ENCODE assay signal across 16 cellular contexts in the genomic region with DNA sequence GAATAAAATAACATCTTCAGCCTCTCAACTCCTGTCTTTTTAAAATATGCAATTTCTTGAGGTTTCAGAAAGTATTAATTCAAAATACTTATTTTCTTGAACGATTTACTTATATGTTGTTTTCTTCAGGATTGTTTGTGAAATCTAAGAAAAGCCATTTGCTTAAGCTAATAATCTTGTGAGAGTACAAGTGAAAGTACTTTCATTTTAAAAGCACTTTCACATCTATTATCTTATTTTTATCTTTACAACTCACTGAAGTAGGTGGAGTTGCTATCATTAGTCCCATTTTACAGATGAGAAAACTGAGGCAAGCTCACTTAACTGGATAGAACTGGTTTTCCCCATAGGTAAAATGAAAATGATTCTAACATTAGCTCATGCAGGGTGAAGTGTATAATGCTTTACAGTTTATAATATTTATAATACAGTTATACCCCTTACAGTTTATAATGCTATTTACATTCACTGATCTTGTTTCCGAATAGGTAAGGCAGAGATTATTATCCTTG. TPM values are rescaled to one million over a fixed set of nuclear protein-coding genes. Genes with fewer than 3 reads are reported as not detected.
DNase-seq lines count a peak whose midpoint lies in the region; ATAC-seq, FAIRE-seq and TF ChIP-seq lines count a peak whose summit lies in the region.
"Had no signal": no experiment of that assay in that cellular context is flagged by ENCODE, and none has a peak within 500 bp of the region (broad histone marks: within the 10 kb centered on the region; RNA-seq: fewer than 3 reads in every experiment).

No MANE protein-coding gene starts in this region.

- intact Hi-C loops in HepG2 (cut with micrococcal nuclease; ENCODE audit: unreplicated experiment) (loop anchor here (2.0 to 10.0 kb wide), 2 partner anchors 719 to 1299 kb away; no protein-coding TSS in a partner anchor), right lobe of liver (cut with DNase I) (loop anchor here in 1 of 2 donors (10.0 kb wide), 1 partner anchor 1209 kb away; no protein-coding TSS in a partner anchor), K562 (cut with micrococcal nuclease) (loop anchor here (2.0 to 10.0 kb wide), 4 partner anchors 175 to 1299 kb away; no protein-coding TSS in a partner anchor), posterior vena cava (cut with DNase I) (loop anchor here in 1 of 2 donors (5.0 to 10.0 kb wide), 2 partner anchors 1209 to 1297 kb away; no protein-coding TSS in a partner anchor), gastrocnemius medialis (cut with DNase I; ENCODE audit: low total_unique reads) (loop anchor here (1.0 to 5.0 kb wide), 3 partner anchors 123 to 1209 kb away; no protein-coding TSS in a partner anchor)

- H2BK120ac ChIP-seq in mesenchymal stem cell (ENCODE audit: low read depth, low read length): no peak overlapping the region

- H3K9me3 ChIP-seq in HepG2 (ENCODE audit: low read length) (no peaks in the 10 kb centered on the region), right lobe of liver (no peaks in the 10 kb centered on the region), K562 (replicated peaks; ENCODE audit: control insufficient read depth, insufficient read depth, low read depth, low read length) (no peaks in the 10 kb centered on the region), mesenchymal stem cell (ENCODE audit: control insufficient read depth, low read length) (peaks cover 3% of the 10 kb centered on the region), gastrocnemius medialis (no peaks in the 10 kb centered on the region)
- H3K9me3 ChIP-seq: Caco-2, HAP-1 had no signal

- H3K4me3 ChIP-seq in HepG2 (replicated peaks in 1 of 3; ENCODE audit: insufficient read depth in 1 of 3, low read depth in 2 of 3, low read length in 3 of 3) (no peak overlapping the region), right lobe of liver (no peak overlapping the region), K562 (no peak overlapping the region), mesenchymal stem cell (ENCODE audit: insufficient read depth in 1 of 2, low read depth in 1 of 2, low read length in 2 of 2) (no peak overlapping the region), gastrocnemius medialis (no peak overlapping the region)
- H3K4me3 ChIP-seq: GM23338, HAP-1 had no signal

- H3K79me2 ChIP-seq in HepG2 (ENCODE audit: insufficient read depth, low read length): peaks cover 11% of the 10 kb centered on the region
- H3K79me2 ChIP-seq in K562 (ENCODE audit: control insufficient read depth, insufficient read depth, low read length): no peaks in the 10 kb centered on the region

- no peak for TF ChIP-seq CTCF in HepG2 (CRISPR knock-in tag; IDR thresholded peaks at IDR 0.05)
- TF ChIP-seq CTCF in right lobe of liver (IDR thresholded peaks at IDR 0.05): no peak
- TF ChIP-seq CTCF in K562 (IDR thresholded peaks at IDR 0.05 in 2 of 3, conservative IDR thresholded peaks at IDR 0.05 in 1 of 3; ENCODE audit: insufficient read depth in 2 of 3, low read depth in 1 of 3, low read length in 3 of 3): no peak
- no peak for TF ChIP-seq CTCF in gastrocnemius medialis (IDR thresholded peaks at IDR 0.05 in 4 of 5, conservative IDR thresholded peaks at IDR 0.05 in 1 of 5)

- H3K4ac ChIP-seq in mesenchymal stem cell (ENCODE audit: low read depth in 1 of 2, low read length in 2 of 2): no peak overlapping the region

- BruUV-seq in HepG2 (replicated peaks; lab: Mats Ljungman, UMichigan) (no TSS peak), K562 (replicated peaks; lab: Mats Ljungman, UMichigan) (no TSS peak)

- no peak overlapping the region for H2AK5ac ChIP-seq in mesenchymal stem cell (ENCODE audit: low read length, severe bottlenecking)

- TF ChIP-seq RAD21 in HepG2 (CRISPR knock-in tag; IDR thresholded peaks at IDR 0.05) (no peak), K562 (CRISPR knock-in tag; conservative IDR thresholded peaks at IDR 0.05 in 1 of 2, IDR thresholded peaks at IDR 0.05 in 1 of 2) (no peak)

- H2BK5ac ChIP-seq in mesenchymal stem cell (ENCODE audit: low read depth, low read length, poor library complexity, severe bottlenecking): no peak overlapping the region

- POLR2A ChIA-PET in HepG2 (lab: Yijun Ruan, JAX): interaction anchor here (1.4 kb wide), 1 partner anchor 89 kb away, joined by 3 read pairs; no protein-coding TSS in a partner anchor
- POLR2A ChIA-PET in K562 (lab: Yijun Ruan, JAX): no interaction called here

- H2AFZ ChIP-seq in HepG2 (ENCODE audit: low read length) (no peak overlapping the region), K562 (ENCODE audit: low read depth, low read length) (no peak overlapping the region), mesenchymal stem cell (ENCODE audit: low read depth, low read length) (no peak overlapping the region)
- H2AFZ ChIP-seq: GM23338 had no signal

- H2BK15ac ChIP-seq in mesenchymal stem cell (ENCODE audit: low read depth, poor library complexity, severe bottlenecking): no peak overlapping the region

- no peak for FAIRE-seq in HepG2 (lab: Jason Lieb, UNC)
- FAIRE-seq in K562 (lab: Jason Lieb, UNC): no peak
- FAIRE-seq: G401.6 had no signal

- TF ChIP-seq POLR2A in HepG2 (IDR thresholded peaks at IDR 0.05; ENCODE audit: insufficient read depth in 1 of 2, low read depth in 2 of 2, low read length in 2 of 2): no peak
- no peak for TF ChIP-seq POLR2A in right lobe of liver (IDR thresholded peaks at IDR 0.05)
- TF ChIP-seq POLR2A in K562 (conservative IDR thresholded peaks at IDR 0.05): no peak
- no peak for TF ChIP-seq POLR2A in gastrocnemius medialis (IDR thresholded peaks at IDR 0.05)

- H4K91ac ChIP-seq in mesenchymal stem cell (ENCODE audit: low read length): no peak overlapping the region

- H4K8ac ChIP-seq in mesenchymal stem cell (ENCODE audit: low read length): no peak overlapping the region

- in situ Hi-C loops in HepG2 (cut with HindIII; ENCODE audit: extremely low pct_ligation_motif_present, low pct_unique_long_range_greater_than_20kb): loop anchor here (5.0 to 25.0 kb wide), 5 partner anchors 349 to 1299 kb away; no protein-coding TSS in a partner anchor
- in situ Hi-C loops in K562 (cut with MboI): loop anchor here (10.0 to 25.0 kb wide), 3 partner anchors 1197 to 1447 kb away; no protein-coding TSS in a partner anchor
- in situ Hi-C loops in gastrocnemius medialis (cut with MboI; ENCODE audit: low sequenced_read_pairs in 4 of 4): loop anchor here (5.0 to 25.0 kb wide), 10 partner anchors 121 to 1449 kb away; no protein-coding TSS in a partner anchor

- H3K9me1 ChIP-seq in K562 (ENCODE audit: control insufficient read depth, insufficient read depth, low read length): no peaks in the 10 kb centered on the region

- H3K27me3 ChIP-seq in HepG2 (ENCODE audit: control insufficient read depth in 1 of 2, insufficient read depth in 2 of 2, low read length in 2 of 2): no peaks in the 10 kb centered on the region; a peak in 1 of 5 replicates
- H3K27me3 ChIP-seq in right lobe of liver: no peaks in the 10 kb centered on the region
- H3K27me3 ChIP-seq in K562 (ENCODE audit: control insufficient read depth in 2 of 2, insufficient read depth in 2 of 2, low read length in 2 of 2): peaks cover 2 to 4% of the 10 kb centered on the region in 2 experiments; a peak in 3 of 5 replicates
- H3K27me3 ChIP-seq in mesenchymal stem cell (ENCODE audit: control insufficient read depth in 1 of 2, insufficient read depth in 1 of 2, low read length in 2 of 2): no peaks in the 10 kb centered on the region
- H3K27me3 ChIP-seq in gastrocnemius medialis: no peaks in the 10 kb centered on the region

- H3K36me3 ChIP-seq in HepG2 (replicated peaks in 1 of 2; ENCODE audit: control insufficient read depth in 1 of 2, insufficient read depth in 2 of 2, low read length in 2 of 2): no peaks in the 10 kb centered on the region
- H3K36me3 ChIP-seq in right lobe of liver: no peaks in the 10 kb centered on the region
- H3K36me3 ChIP-seq in K562 (ENCODE audit: control insufficient read depth, insufficient read depth, low read length): no peaks in the 10 kb centered on the region
- H3K36me3 ChIP-seq in mesenchymal stem cell (ENCODE audit: control insufficient read depth in 1 of 2, insufficient read depth in 2 of 2, low read depth in 1 of 2, low read length in 2 of 2): no peaks in the 10 kb centered on the region
- H3K36me3 ChIP-seq in gastrocnemius medialis: no peaks in the 10 kb centered on the region
- H3K36me3 ChIP-seq: HAP-1 had no signal

- H3K4me1 ChIP-seq in HepG2 (ENCODE audit: insufficient read depth, low read length): peaks cover 41% of the 10 kb centered on the region
- H3K4me1 ChIP-seq in right lobe of liver: peaks cover 0 to 15% (median 2%) of the 10 kb centered on the region in 4 donors
- peaks cover 0 to 4% of the 10 kb centered on the region in 2 experiments; a peak in 1 of 5 replicates for H3K4me1 ChIP-seq in K562 (replicated peaks in 1 of 2; ENCODE audit: control insufficient read depth in 2 of 2, insufficient read depth in 2 of 2, low read length in 2 of 2)
- H3K4me1 ChIP-seq in mesenchymal stem cell (ENCODE audit: control insufficient read depth, insufficient read depth, low read depth, low read length): peaks cover 3% of the 10 kb centered on the region
- peaks cover 15 to 18% of the 10 kb centered on the region in 2 donors for H3K4me1 ChIP-seq in gastrocnemius medialis
- H3K4me1 ChIP-seq: HAP-1 had no signal

- no peak overlapping the region for H3K23ac ChIP-seq in mesenchymal stem cell (ENCODE audit: low read length in 2 of 2)

- H3K79me1 ChIP-seq in mesenchymal stem cell (replicated peaks; ENCODE audit: low read length, poor library complexity, severe bottlenecking): no peaks in the 10 kb centered on the region

- H3K4me2 ChIP-seq in HepG2 (ENCODE audit: low read depth, low read length) (no peak overlapping the region), K562 (ENCODE audit: insufficient read depth, low read length) (no peak overlapping the region), mesenchymal stem cell (ENCODE audit: low read length, poor library complexity, severe bottlenecking) (no peak overlapping the region)
- H3K4me2 ChIP-seq: GM23338 had no signal

- H3K18ac ChIP-seq in mesenchymal stem cell (ENCODE audit: low read depth in 1 of 2, low read length in 2 of 2): no peak overlapping the region

- CTCF ChIA-PET in HepG2 (lab: Yijun Ruan, JAX; ENCODE audit: low intra/inter-chr PET ratio, low total read pairs) (interaction anchor here (1.2 to 2.3 kb wide), 2 partner anchors 1205 to 1209 kb away, joined by 4 to 8 read pairs; no protein-coding TSS in a partner anchor), K562 (lab: Yijun Ruan, JAX; ENCODE audit: low intra/inter-chr PET ratio) (interaction anchor here (0.6 to 1.6 kb wide), 3 partner anchors 172 to 1300 kb away, joined by 4 to 5 read pairs (median 4); no protein-coding TSS in a partner anchor)

- DNase-seq in HepG2 (ENCODE audit: low spot score) (no peak), right lobe of liver (no peak), K562 (ENCODE audit: extremely low read depth in 1 of 4, low spot score in 3 of 4) (no peak), mesenchymal stem cell (no peak), posterior vena cava (ENCODE audit: low spot score) (no peak), gastrocnemius medialis (no peak), AG08396 (ENCODE audit: low spot score) (no peak)
- DNase-seq: ACHN; Caco-2; CD4-positive, alpha-beta memory T cell; DMS153; DND-41 had no signal

- H2BK12ac ChIP-seq in mesenchymal stem cell (ENCODE audit: low read length in 2 of 2): no peak overlapping the region

- no peak overlapping the region for H3K14ac ChIP-seq in mesenchymal stem cell (ENCODE audit: low read length in 2 of 2)

- WGBS in HepG2 (ENCODE audit: low lambda C conversion rate): 68% methylated on average over 2 of the region's 2 CpGs
- 58% methylated on average over 2 of the region's 2 CpGs for WGBS in right lobe of liver (ENCODE audit: insufficient coverage, low coverage, low lambda C conversion rate, missing lambda C conversion rate)
- WGBS in K562 (ENCODE audit: insufficient coverage, low coverage, missing lambda C conversion rate): 0% methylated on average over 2 of the region's 2 CpGs
- WGBS in mesenchymal stem cell: no CpG with 5 or more reads among the region's 2 CpGs

- TF ChIP-seq EP300 in HepG2 (IDR thresholded peaks at IDR 0.05; ENCODE audit: low read depth in 2 of 2, low read length in 2 of 2) (no peak), HepG2 (CRISPR knock-in tag; IDR thresholded peaks at IDR 0.05; ENCODE audit: borderline replicate concordance) (no peak), K562 (IDR thresholded peaks at IDR 0.05; ENCODE audit: low read length) (no peak)

- H3K27ac ChIP-seq in HepG2 (ENCODE audit: extremely low read length, insufficient read depth, low read length) (no peak overlapping the region), right lobe of liver (no peak overlapping the region), K562 (ENCODE audit: extremely low read depth, low read depth, low read length) (no peak overlapping the region), mesenchymal stem cell (ENCODE audit: low read length, poor library complexity, severe bottlenecking) (no peak overlapping the region), gastrocnemius medialis (no peak overlapping the region)
- H3K27ac ChIP-seq: 22Rv1 had no signal

- ATAC-seq in HepG2 (no peak), right lobe of liver (no peak), K562 (no peak), gastrocnemius medialis (no peak)
- ATAC-seq: GM23338 had no signal

- H3K9ac ChIP-seq in HepG2 (ENCODE audit: insufficient read depth, low read depth, low read length): no peak overlapping the region
- H3K9ac ChIP-seq in K562 (ENCODE audit: insufficient read depth in 1 of 2, low read depth in 2 of 2, low read length in 2 of 2): no peak overlapping the region
- peak overlapping the region; percentile 30 for H3K9ac ChIP-seq in mesenchymal stem cell (ENCODE audit: low read length)

- no peaks in the 10 kb centered on the region for H4K20me1 ChIP-seq in HepG2 (ENCODE audit: insufficient read depth, low read length)
- H4K20me1 ChIP-seq in K562 (replicated peaks; ENCODE audit: control insufficient read depth, insufficient read depth, low read length): no peaks in the 10 kb centered on the region

RNA-seq across cellular contexts. Expression of a gene that starts 4.7 kb away (rescaled TPM):
- 33.9 and 65.8 TPM in 2 replicates for total RNA-seq in HepG2 (2016; rRNA removed; fragmentation: Illumina TruSeq; extraction: Trizol)
- 11.3 and 11.6 TPM in 2 replicates for total RNA-seq in HepG2 (2016; cell fraction: cytosol; rRNA removed; fragmentation: Illumina TruSeq; extraction: Trizol; ENCODE audit: low read depth)
- 31.0 and 63.5 TPM in 2 replicates for total RNA-seq in HepG2 (2016; cell fraction: insoluble cytoplasmic fraction; rRNA removed; fragmentation: Illumina TruSeq; extraction: Trizol)
- 28.3 and 30.5 TPM in 2 replicates for total RNA-seq in HepG2 (2016; cell fraction: membrane; rRNA removed; fragmentation: Illumina TruSeq; extraction: Trizol)
- 60.5 and 75.3 TPM in 2 replicates for total RNA-seq in HepG2 (2016; cell fraction: nucleus; rRNA removed; fragmentation: Illumina TruSeq; extraction: Trizol)
- 49.7 and 51.9 TPM in 2 replicates for polyA plus RNA-seq in HepG2 (2011; rRNA removed)
- polyA plus RNA-seq in HepG2 (2011; cell fraction: cytosol; rRNA removed): 41.9 and 47.3 TPM in 2 replicates
- polyA plus RNA-seq in HepG2 (2011; cell fraction: nucleus; rRNA removed): 23.6 and 24.9 TPM in 2 replicates
- 37.9 and 46.4 TPM in 2 replicates for polyA plus RNA-seq in HepG2 (2012)
- 5.0 and 5.5 TPM in 2 replicates for polyA plus RNA-seq in HepG2 (2016; cell fraction: cytosol; fragmentation: Illumina TruSeq; extraction: Trizol; ENCODE audit: low read depth)
- polyA plus RNA-seq in HepG2 (2016; cell fraction: insoluble cytoplasmic fraction; fragmentation: Illumina TruSeq; extraction: Trizol; ENCODE audit: low read depth): 27.4 and 30.1 TPM in 2 replicates
- 11.7 and 13.1 TPM in 2 replicates for polyA plus RNA-seq in HepG2 (2016; cell fraction: membrane; fragmentation: Illumina TruSeq; extraction: Trizol; ENCODE audit: low read depth)
- polyA plus RNA-seq in HepG2 (2016; cell fraction: nucleus; fragmentation: Illumina TruSeq; extraction: Trizol; ENCODE audit: insufficient read depth, low read depth): 72.9 and 73.9 TPM in 2 replicates
- polyA minus RNA-seq in HepG2 (2011; rRNA and poly(A)+ RNA removed; ENCODE audit: low replicate concordance): 9.4 and 102 TPM in 2 replicates
- 29.6 and 33.5 TPM in 2 replicates for polyA minus RNA-seq in HepG2 (2011; cell fraction: cytosol; rRNA and poly(A)+ RNA removed)
- polyA minus RNA-seq in HepG2 (2011; cell fraction: nucleus; rRNA and poly(A)+ RNA removed): 47.0 and 48.1 TPM in 2 replicates
- 100 to 1,000 TPM in 1 of 6 experiments, 10 to 100 TPM in 5; 47.8 to 118 (median 65.8) TPM for total RNA-seq in right lobe of liver
- total RNA-seq in K562 (2011; cell fraction: chromatin; rRNA removed; ENCODE audit: low replicate concordance): not detected in 2 replicates
- 0.26 TPM in 1 of 2 replicates, not detected in the other for total RNA-seq in K562 (2011; cell fraction: nucleolus; rRNA removed)
- 0.23 and 0.37 TPM in 2 replicates for total RNA-seq in K562 (2011; cell fraction: nucleoplasm; rRNA removed)
- 0.54 TPM in 1 of 2 replicates, not detected in the other for total RNA-seq in K562 (2014; rRNA removed)
- 0.10 and 0.15 TPM in 2 replicates for total RNA-seq in K562 (2014; rRNA removed; fragmentation: Illumina TruSeq; extraction: Trizol)
- 0.29 and 0.30 TPM in 2 replicates for total RNA-seq in K562 (2015; rRNA removed; fragmentation: Illumina TruSeq; extraction: Trizol)
- total RNA-seq in K562 (2021): 0.16 and 0.36 TPM in 2 replicates
- polyA plus RNA-seq in K562 (2011; rRNA removed): 0.36 TPM in 1 of 2 replicates, not detected in the other
- 0.37 TPM in 1 of 2 replicates, not detected in the other for polyA plus RNA-seq in K562 (2011; cell fraction: cytosol; rRNA removed)
- 0.20 TPM in 1 of 2 replicates, not detected in the other for polyA plus RNA-seq in K562 (2011; cell fraction: nucleus; rRNA removed)
- 0.18 and 0.69 TPM in 2 replicates for polyA plus RNA-seq in K562 (2012)
- 0.07 and 0.11 TPM in 2 replicates for polyA plus RNA-seq in K562 (2014; fragmentation: Illumina TruSeq; extraction: Trizol)
- under 1 TPM; 0.13 to 0.35 TPM for polyA plus RNA-seq in K562 (2014; fragmentation: Nextera tagmentation; extraction: Ambion mirVana)
- polyA plus RNA-seq in K562 (2014; rRNA removed): 0.08 and 0.20 TPM in 2 replicates
- polyA minus RNA-seq in K562 (2011; rRNA and poly(A)+ RNA removed): 0.46 TPM in 1 of 2 replicates, not detected in the other
- not detected in 2 replicates for polyA minus RNA-seq in K562 (2011; cell fraction: cytosol; rRNA and poly(A)+ RNA removed)
- not detected in 2 replicates for polyA minus RNA-seq in K562 (2011; cell fraction: nucleus; rRNA and poly(A)+ RNA removed)
- 72.2 TPM for polyA plus RNA-seq in mesenchymal stem cell (2013, experiment 1 of 2)
- 74.4 TPM for polyA plus RNA-seq in mesenchymal stem cell (2013, experiment 2 of 2)
- total RNA-seq in posterior vena cava: 100 to 1,000 TPM; 141 to 173 TPM
- total RNA-seq in gastrocnemius medialis: 10 to 100 TPM; 53.2 to 71.5 (median 55.5) TPM
- polyA plus RNA-seq: CD4-positive, alpha-beta memory T cell had no signal

Comparison
In these comparisons a context has a peak if more than half of its experiments do, and no peak if none do; other contexts are left out.
1. RNA of a gene that starts 4.7 kb away (total RNA-seq): 141 to 173 TPM in posterior vena cava, 47.8 to 118 TPM in right lobe of liver, 11.3 to 75.3 TPM in HepG2 and 53.2 to 71.5 TPM in gastrocnemius medialis; 0.10 to 0.54 TPM in K562; every median in the first group is over 4 times any median in the second.